29 cellular contexts compared by ENCODE assay signal in genomic region chr17:43224146-43224705, GRCh38. TPM values are rescaled to one million over a fixed set of nuclear protein-coding genes. Genes with fewer than 3 reads are reported as not detected.
DNase-seq lines count a peak whose midpoint lies in the region; ATAC-seq and TF ChIP-seq lines count a peak whose summit lies in the region.
"Had no signal": no experiment of that assay in that cellular context is flagged by ENCODE, and none has a peak within 500 bp of the region (broad histone marks: within the 10 kb centered on the region; RNA-seq: fewer than 3 reads in every experiment).

No MANE protein-coding gene starts in this region.

- no peaks in the 10 kb centered on the region for H3K9me3 ChIP-seq in right atrium auricular region
- H3K9me3 ChIP-seq in left ventricle myocardium inferior (replicated peaks) = no peaks in the 10 kb centered on the region
- H3K9me3 ChIP-seq in colonic mucosa = no peaks in the 10 kb centered on the region
- no peaks in the 10 kb centered on the region for H3K9me3 ChIP-seq in upper lobe of right lung
- no peaks in the 10 kb centered on the region for H3K9me3 ChIP-seq in T-helper 17 cell (ENCODE audit: control insufficient read depth, low read length, poor library complexity, severe bottlenecking)
- H3K9me3 ChIP-seq: body of pancreas, MG63, neutrophil, SK-N-SH, uterus had no signal

- H3K27ac ChIP-seq in right atrium auricular region = no peak overlapping the region
- no peak overlapping the region for H3K27ac ChIP-seq in left ventricle myocardium inferior (replicated peaks)
- no peak overlapping the region for H3K27ac ChIP-seq in colonic mucosa
- no peak overlapping the region for H3K27ac ChIP-seq in upper lobe of right lung
- H3K27ac ChIP-seq: body of pancreas, hepatocyte, neutrophil, uterus, WERI-Rb-1 had no signal

- no peak for TF ChIP-seq POLR2A in GM18505 (IDR thresholded peaks at IDR 0.05; ENCODE audit: borderline replicate concordance, extremely low read depth, insufficient read depth, insufficient read length)

- DNase-seq in right atrium auricular region (ENCODE audit: low spot score) = peak; percentile 36
- DNase-seq in left ventricle myocardium inferior = no peak
- peak; percentile 3 for DNase-seq in colonic mucosa
- peak; percentile 6 for DNase-seq in mucosa of gallbladder (ENCODE audit: low spot score)
- peak; percentile 48 for DNase-seq in upper lobe of right lung
- DNase-seq in kidney tubule cell (ENCODE audit: low spot score) = no peak
- no peak for DNase-seq in T-helper 17 cell
- DNase-seq: COR-L47; effector memory CD4-positive, alpha-beta T cell; MG63; NCI-H1417; NCI-H2081; NCI-H345; NCI-H774; SK-N-SH; small intestine; stimulated activated CD4-positive, alpha-beta T cell treated with anti-CD3 and anti-CD28 coated beads, Interleukin-2, amount 100 ng/mL, for 24 hours; uterus; WERI-Rb-1 had no signal

- H3K27ac Mint-ChIP-seq in T-helper 17 cell = no peak overlapping the region

- no peak for TF ChIP-seq CTCF in right atrium auricular region (IDR thresholded peaks at IDR 0.05)
- no peak for TF ChIP-seq CTCF in left ventricle myocardium inferior (IDR thresholded peaks at IDR 0.05; ENCODE audit: borderline replicate concordance)
- no peak for TF ChIP-seq CTCF in colonic mucosa (IDR thresholded peaks at IDR 0.05)
- TF ChIP-seq CTCF in upper lobe of right lung (IDR thresholded peaks at IDR 0.05) = no peak

- H3K9ac ChIP-seq in colonic mucosa (ENCODE audit: low read depth in 2 of 2, low read length in 2 of 2) = no peak overlapping the region
- H3K9ac ChIP-seq: SK-N-SH had no signal

- H3K4me1 ChIP-seq in right atrium auricular region (no peaks in the 10 kb centered on the region), left ventricle myocardium inferior (no peaks in the 10 kb centered on the region), colonic mucosa (no peaks in the 10 kb centered on the region), upper lobe of right lung (no peaks in the 10 kb centered on the region)
- H3K4me1 ChIP-seq: body of pancreas, uterus had no signal

- H3K4me3 ChIP-seq in right atrium auricular region (no peak overlapping the region), left ventricle myocardium inferior (no peak overlapping the region), colonic mucosa (no peak overlapping the region), upper lobe of right lung (no peak overlapping the region)
- H3K4me3 ChIP-seq: body of pancreas, GM12878, hepatocyte, K562, MG63, uterus had no signal

- no peak overlapping the region for H3K4me3 Mint-ChIP-seq in T-helper 17 cell

- ATAC-seq in upper lobe of right lung = no peak
- ATAC-seq in T-helper 17 cell = no peak
- no peak for ATAC-seq in GM18505 (IDR thresholded peaks at IDR 0.05; ENCODE audit: unreplicated experiment)
- ATAC-seq: body of pancreas, esophagus mucosa, GM12878, K562 had no signal

- no peaks in the 10 kb centered on the region for H3K27me3 Mint-ChIP-seq in T-helper 17 cell

- H3K27me3 ChIP-seq in right atrium auricular region = no peaks in the 10 kb centered on the region
- no peaks in the 10 kb centered on the region for H3K27me3 ChIP-seq in left ventricle myocardium inferior (ENCODE audit: low read depth)
- H3K27me3 ChIP-seq in colonic mucosa = no peaks in the 10 kb centered on the region
- no peaks in the 10 kb centered on the region for H3K27me3 ChIP-seq in upper lobe of right lung
- H3K27me3 ChIP-seq: body of pancreas, hepatocyte, MG63, neutrophil, uterus had no signal

- H3K36me3 ChIP-seq in right atrium auricular region = no peaks in the 10 kb centered on the region
- H3K36me3 ChIP-seq in left ventricle myocardium inferior = peaks cover 6% of the 10 kb centered on the region
- H3K36me3 ChIP-seq in colonic mucosa = no peaks in the 10 kb centered on the region
- H3K36me3 ChIP-seq in upper lobe of right lung = peaks cover 7% of the 10 kb centered on the region
- H3K36me3 ChIP-seq: MG63, uterus, WERI-Rb-1 had no signal

- H3K36me3 Mint-ChIP-seq in T-helper 17 cell (ENCODE audit: low read depth) = no peaks in the 10 kb centered on the region

- H3K4me1 Mint-ChIP-seq in T-helper 17 cell = peaks cover 2% of the 10 kb centered on the region

- intact Hi-C loops in left ventricle myocardium inferior (cut with micrococcal nuclease) (no loop called here), colonic mucosa (cut with DNase I) (no loop called here), upper lobe of right lung (cut with DNase I) (no loop called here)

RNA-seq across cellular contexts. Expression of gene CCDC200, which starts 4.2 kb away (rescaled TPM):
- total RNA-seq in right atrium auricular region (not detected), left ventricle myocardium inferior (not detected), colonic mucosa (not detected), mucosa of gallbladder (not detected), upper lobe of right lung (not detected), T-helper 17 cell (under 1 TPM; 0.40 to 0.60 TPM)
- total RNA-seq: A673, body of pancreas, esophagus mucosa, frontal cortex, GM12878, hepatocyte, K562, lower leg skin, uterus had no signal

RNA-seq across cellular contexts. Expression of gene RNU2-1, which starts 9.6 kb away (rescaled TPM):
- not detected for total RNA-seq in right atrium auricular region
- total RNA-seq in left ventricle myocardium inferior = 5,474 TPM
- 1,000 to 10,000 TPM; 2,735 to 6,693 TPM for total RNA-seq in colonic mucosa
- 2,768 TPM for total RNA-seq in mucosa of gallbladder
- 7,693 TPM for total RNA-seq in upper lobe of right lung
- 1,000 to 10,000 TPM; 3,838 to 5,780 TPM for total RNA-seq in T-helper 17 cell
- total RNA-seq: body of pancreas, frontal cortex, hepatocyte, lower leg skin had no signal

RNA-seq across cellular contexts. Expression of gene TMEM106A, which starts 12.6 kb away (rescaled TPM):
- total RNA-seq in right atrium auricular region (1 to 10 TPM; 2.4 to 3.5 TPM), left ventricle myocardium inferior (3.2 TPM), colonic mucosa (10 to 100 TPM in 1 of 2 donors, 1 to 10 TPM in 1; 4.8 to 10.2 TPM), mucosa of gallbladder (10.8 TPM), upper lobe of right lung (14.2 TPM), T-helper 17 cell (10 to 100 TPM in 1 of 2 donors, 1 to 10 TPM in 1; 7.0 to 10.0 TPM)

RNA-seq across cellular contexts. Expression of gene NBR1, which starts 53.2 kb away (rescaled TPM):
- total RNA-seq in right atrium auricular region = 100 to 1,000 TPM in 1 of 2 donors, 10 to 100 TPM in 1; 94.0 to 101 TPM
- 103 TPM for total RNA-seq in left ventricle myocardium inferior
- 100 to 1,000 TPM in 1 of 2 donors, 10 to 100 TPM in 1; 92.8 to 159 TPM for total RNA-seq in colonic mucosa
- total RNA-seq in mucosa of gallbladder = 119 TPM
- 80.4 TPM for total RNA-seq in upper lobe of right lung
- 10 to 100 TPM; 55.1 to 55.8 TPM for total RNA-seq in T-helper 17 cell

Comparison
In these comparisons a context has a peak if more than half of its experiments do, and no peak if none do; other contexts are left out.
1. DNase-seq: peak in right atrium auricular region (single experiment), colonic mucosa (single experiment), mucosa of gallbladder (single experiment) and upper lobe of right lung (single experiment); none in left ventricle myocardium inferior (single experiment), kidney tubule cell (single experiment) and T-helper 17 cell (0 of 3).
2. RNA of gene RNU2-1, which starts 9.6 kb away (total RNA-seq): 7,693 TPM in upper lobe of right lung (single experiment), 2,735 to 6,693 TPM in colonic mucosa, 3,838 to 5,780 TPM in T-helper 17 cell, 5,474 TPM in left ventricle myocardium inferior (single experiment) and 2,768 TPM in mucosa of gallbladder (single experiment); not detected in right atrium auricular region; every median in the first group is over 1,000 times any median in the second.